Comparison of ENCODE assay signal across 2 cellular contexts in genomic region chr12:132439333-132439904, GRCh38.
TF ChIP-seq lines count a peak whose summit lies in the region.

No MANE protein-coding gene starts in this region.

TF ChIP-seq in HepG2, 621 proteins besides CTCF, POLR2A, EP300 and RAD21 (continues in another document):
- TF ChIP-seq ZBTB38 (CRISPR knock-in tag; IDR thresholded peaks at IDR 0.05), result peak; percentile 44
- TF ChIP-seq TEAD3 (CRISPR knock-in tag; optimal IDR thresholded peaks at IDR 0.05; ENCODE audit: borderline replicate concordance), result no peak
- no peak for TF ChIP-seq ZNF18 (CRISPR knock-in tag; IDR thresholded peaks at IDR 0.05; ENCODE audit: insufficient replicate concordance)
- TF ChIP-seq ZXDC (CRISPR knock-in tag; IDR thresholded peaks at IDR 0.05), result no peak
- no peak for TF ChIP-seq KDM4B (CRISPR knock-in tag; IDR thresholded peaks at IDR 0.05)
- no peak for TF ChIP-seq ZNF678 (CRISPR knock-in tag; IDR thresholded peaks at IDR 0.05)
- TF ChIP-seq ZBTB7B (CRISPR knock-in tag; IDR thresholded peaks at IDR 0.05), result no peak
- no peak for TF ChIP-seq MAF1 (CRISPR knock-in tag; IDR thresholded peaks at IDR 0.05; ENCODE audit: borderline replicate concordance)
- TF ChIP-seq ZNF710 (CRISPR knock-in tag; IDR thresholded peaks at IDR 0.05; ENCODE audit: borderline replicate concordance), result 0 out of 2 replicates have a peak, but pooled peaks have one; percentile 21
- peak; percentile 55; the same call in 1 of the 2 replicates for TF ChIP-seq ZBTB33 (CRISPR knock-in tag; IDR thresholded peaks at IDR 0.05)
- TF ChIP-seq FOXO4 (CRISPR knock-in tag; conservative IDR thresholded peaks at IDR 0.05), result no peak
- TF ChIP-seq ZNF713 (CRISPR knock-in tag; IDR thresholded peaks at IDR 0.05), result no peak

TF ChIP-seq in GM12878, 131 proteins besides CTCF, POLR2A, EP300 and RAD21:
- no peak for TF ChIP-seq ZBTB4 (CRISPR knock-in tag; IDR thresholded peaks at IDR 0.05)
- no peak for TF ChIP-seq CHD2 (IDR thresholded peaks at IDR 0.05; ENCODE audit: borderline replicate concordance, low read depth, low read length)
- TF ChIP-seq NR2C2 (IDR thresholded peaks at IDR 0.05; ENCODE audit: borderline replicate concordance, control insufficient read depth, insufficient read length, low read depth), result no peak
- TF ChIP-seq BCLAF1 (IDR thresholded peaks at IDR 0.05), result no peak
- no peak for TF ChIP-seq WRNIP1 (IDR thresholded peaks at IDR 0.05; ENCODE audit: borderline replicate concordance, low read depth, low read length)
- TF ChIP-seq USF2 (IDR thresholded peaks at IDR 0.05; ENCODE audit: borderline replicate concordance, low read depth, low read length), result no peak
- TF ChIP-seq ZZZ3 (IDR thresholded peaks at IDR 0.05; ENCODE audit: control insufficient read depth, insufficient read length, low read depth), result no peak
- TF ChIP-seq TAF1 (IDR thresholded peaks at IDR 0.05; ENCODE audit: borderline replicate concordance, low read depth, low read length), result no peak
- TF ChIP-seq MEF2B (IDR thresholded peaks at IDR 0.05; ENCODE audit: partially characterized antibody, poor library complexity, severe bottlenecking), result no peak
- no peak for TF ChIP-seq GATAD2B (conservative IDR thresholded peaks at IDR 0.05; ENCODE audit: low read depth)
- TF ChIP-seq CBX5 (IDR thresholded peaks at IDR 0.05; ENCODE audit: low read depth), result no peak
- TF ChIP-seq FOS (IDR thresholded peaks at IDR 0.05; ENCODE audit: borderline replicate concordance, extremely low read depth, insufficient read length), result no peak
- no peak for TF ChIP-seq JUNB (IDR thresholded peaks at IDR 0.05)
- no peak for TF ChIP-seq MEF2A (IDR thresholded peaks at IDR 0.05; ENCODE audit: insufficient read depth, low read depth, low read length)
- no peak for TF ChIP-seq NR2C1 (IDR thresholded peaks at IDR 0.05)
- TF ChIP-seq KAT2A (conservative IDR thresholded peaks at IDR 0.05; ENCODE audit: control insufficient read depth, low read depth, low read length), result no peak
- TF ChIP-seq SMAD5 (IDR thresholded peaks at IDR 0.05; ENCODE audit: low read depth), result no peak
- no peak for TF ChIP-seq TBL1XR1 (IDR thresholded peaks at IDR 0.05; ENCODE audit: low read depth, low read length)
- TF ChIP-seq EZH2 (IDR thresholded peaks at IDR 0.05; ENCODE audit: borderline replicate concordance, control insufficient read depth, low read depth, low read length), result no peak
